Comparison of ENCODE assay signal across 16 cellular contexts in the genomic region with DNA sequence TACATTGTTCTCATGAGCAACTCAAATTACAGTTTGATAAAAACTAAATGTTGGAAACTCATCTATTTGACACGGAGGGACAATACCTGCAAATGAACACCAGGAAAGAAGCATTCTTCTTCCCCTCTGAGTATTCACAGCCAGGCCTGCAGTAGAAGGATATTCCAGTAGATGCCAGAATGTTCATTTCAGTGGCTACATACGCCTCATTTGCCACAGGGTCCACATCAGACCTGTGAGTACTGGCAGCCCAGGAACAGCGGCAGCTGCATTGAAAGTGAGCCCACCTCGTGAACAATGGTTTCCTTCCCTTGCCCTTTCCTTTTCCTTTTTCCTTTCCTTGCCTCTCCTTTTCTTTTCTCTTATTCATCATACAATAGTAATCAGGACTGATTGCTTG.
DNase-seq lines count a peak whose midpoint lies in the region; ATAC-seq, FAIRE-seq and TF ChIP-seq lines count a peak whose summit lies in the region.
"Had no signal": no experiment of that assay in that cellular context is flagged by ENCODE, and none has a peak within 500 bp of the region (broad histone marks: within the 10 kb centered on the region; RNA-seq: fewer than 3 reads in every experiment).

No MANE protein-coding gene starts in this region.

- H3K36me3 Mint-ChIP-seq in CD8-positive, alpha-beta T cell, result no peaks in the 10 kb centered on the region
- H3K36me3 Mint-ChIP-seq in naive thymus-derived CD8-positive, alpha-beta T cell, result no peaks in the 10 kb centered on the region
- H3K36me3 Mint-ChIP-seq: stimulated activated effector memory CD8-positive, alpha-beta T cell treated with anti-CD3 and anti-CD28 coated beads, Interleukin-12 subunit alpha, Interleukin-12 subunit beta, amount 100 ng/mL, for 72 hours had no signal

- no peak overlapping the region for H3K27ac ChIP-seq in CD8-positive, alpha-beta T cell (ENCODE audit: low read depth, low read length)
- H3K27ac ChIP-seq: C4-2B, right atrium auricular region, RWPE1 had no signal

- H3K4me3 Mint-ChIP-seq in CD8-positive, alpha-beta T cell, result peak overlapping the region; percentile 64
- peak overlapping the region in 8 of 10 donors; percentile 12 to 71 (median 54) for H3K4me3 Mint-ChIP-seq in naive thymus-derived CD8-positive, alpha-beta T cell
- H3K4me3 Mint-ChIP-seq: endodermal cell had no signal

- H3K4me1 Mint-ChIP-seq in CD8-positive, alpha-beta T cell (ENCODE audit: low read depth), result peaks cover 9% of the 10 kb centered on the region
- H3K4me1 Mint-ChIP-seq in naive thymus-derived CD8-positive, alpha-beta T cell, result peaks cover 0 to 12% (median 10%) of the 10 kb centered on the region in 4 donors

- H3K36me3 ChIP-seq in CD8-positive, alpha-beta T cell (ENCODE audit: insufficient read depth, low read length), result no peaks in the 10 kb centered on the region
- no peaks in the 10 kb centered on the region for H3K36me3 ChIP-seq in adipocyte (ENCODE audit: control insufficient read depth, insufficient read depth, low read length, severe bottlenecking)
- H3K36me3 ChIP-seq: right atrium auricular region had no signal

- no peak for DNase-seq in CD8-positive, alpha-beta T cell
- DNase-seq in HTR-8/SVneo (ENCODE audit: insufficient read length, low spot score), result no peak
- no peak for DNase-seq in adipocyte (ENCODE audit: low read depth)
- DNase-seq in naive thymus-derived CD8-positive, alpha-beta T cell, result no peak
- no peak for DNase-seq in AG20443 (ENCODE audit: low spot score)
- DNase-seq in NCI-H1048 (lab: John Stamatoyannopoulos, UW), result no peak
- no peak for DNase-seq in KG1 (lab: John Stamatoyannopoulos, UW)
- no peak for DNase-seq in amygdala (lab: John Stamatoyannopoulos, UW)
- DNase-seq: activated effector memory CD4-positive, alpha-beta T cell treated with anti-CD3 and anti-CD28 coated beads, Interleukin-2, amount 50 U/mL, for 16 hours; endodermal cell; NCI-H510A treated with DMSO at 0.1 percent for 48 hours; stimulated activated CD4-positive, alpha-beta T cell treated with anti-CD3 and anti-CD28 coated beads, Interleukin-4, amount 100 ng/mL, for 1 hour had no signal

- CTCF ChIA-PET in CD8-positive, alpha-beta T cell (lab: Charles Lee), result no interaction called here

- no peaks in the 10 kb centered on the region for H3K4me1 ChIP-seq in CD8-positive, alpha-beta T cell (ENCODE audit: insufficient read depth, low read length)
- H3K4me1 ChIP-seq in adipocyte (ENCODE audit: control insufficient read depth, insufficient read depth, low read length), result peaks cover 15% of the 10 kb centered on the region
- H3K4me1 ChIP-seq: right atrium auricular region had no signal

- no peak overlapping the region for H3K4me3 ChIP-seq in CD8-positive, alpha-beta T cell (ENCODE audit: low read depth, low read length)
- H3K4me3 ChIP-seq in adipocyte (ENCODE audit: low read length), result peak overlapping the region; percentile 78

- POLR2A ChIA-PET in CD8-positive, alpha-beta T cell (lab: Charles Lee), result no interaction called here
- POLR2A ChIA-PET in naive thymus-derived CD8-positive, alpha-beta T cell (lab: Charles Lee), result no interaction called here

- no peak overlapping the region for H3K27ac Mint-ChIP-seq in CD8-positive, alpha-beta T cell
- no peak overlapping the region for H3K27ac Mint-ChIP-seq in naive thymus-derived CD8-positive, alpha-beta T cell
- H3K27ac Mint-ChIP-seq: endodermal cell had no signal

- intact Hi-C loops in CD8-positive, alpha-beta T cell (cut with DNase I, micrococcal nuclease), result no loop called here

- peak overlapping the region; percentile 81 for H3K9ac ChIP-seq in adipocyte (ENCODE audit: low read length)

- ATAC-seq in CD8-positive, alpha-beta T cell, result no peak
- ATAC-seq in naive thymus-derived CD8-positive, alpha-beta T cell, result no peak
- ATAC-seq: stimulated activated effector memory CD8-positive, alpha-beta T cell treated with anti-CD3 and anti-CD28 coated beads, Interleukin-12 subunit alpha, Interleukin-12 subunit beta, amount 100 ng/mL, for 72 hours had no signal

- no peaks in the 10 kb centered on the region for H3K27me3 Mint-ChIP-seq in CD8-positive, alpha-beta T cell (ENCODE audit: low read depth)
- H3K27me3 Mint-ChIP-seq in naive thymus-derived CD8-positive, alpha-beta T cell, result no peaks in the 10 kb centered on the region

- TF ChIP-seq CTCF in CD8-positive, alpha-beta T cell (IDR thresholded peaks at IDR 0.05), result no peak

- H3K9me3 ChIP-seq in CD8-positive, alpha-beta T cell (ENCODE audit: low read length), result no peaks in the 10 kb centered on the region
- no peaks in the 10 kb centered on the region for H3K9me3 ChIP-seq in adipocyte (ENCODE audit: control insufficient read depth, low read length)
- H3K9me3 ChIP-seq: right atrium auricular region had no signal

- H3K27me3 ChIP-seq in CD8-positive, alpha-beta T cell (ENCODE audit: insufficient read depth, low read length), result no peaks in the 10 kb centered on the region
- H3K27me3 ChIP-seq in adipocyte (replicated peaks; ENCODE audit: control insufficient read depth, insufficient read depth, low read length), result no peaks in the 10 kb centered on the region
- H3K27me3 ChIP-seq: right atrium auricular region had no signal

- H3K9me3 Mint-ChIP-seq in CD8-positive, alpha-beta T cell, result no peaks in the 10 kb centered on the region
- no peaks in the 10 kb centered on the region for H3K9me3 Mint-ChIP-seq in naive thymus-derived CD8-positive, alpha-beta T cell
- H3K9me3 Mint-ChIP-seq: stimulated activated effector memory CD8-positive, alpha-beta T cell treated with anti-CD3 and anti-CD28 coated beads, Interleukin-12 subunit alpha, Interleukin-12 subunit beta, amount 100 ng/mL, for 72 hours had no signal

- peak; percentile 28 for FAIRE-seq in HTR-8/SVneo (lab: Jason Lieb, UNC)
